In genomic region chr20:48583801-48584200, GRCh38 we compare ENCODE assay signal across 29 cellular contexts.
"Had no signal": no experiment of that assay in that cellular context is flagged by ENCODE, and none has a peak within 500 bp of the region (broad histone marks: within the 10 kb centered on the region; RNA-seq: fewer than 3 reads in every experiment).

No MANE protein-coding gene starts in this region.

- H3K4me3 ChIP-seq: coronary artery, esophagus muscularis mucosa, gastroesophageal sphincter, heart right ventricle, left ventricle myocardium inferior, lung, prostate gland, right atrium auricular region, skin epidermis, suprapubic skin, thyroid gland had no signal

- ATAC-seq: foreskin keratinocyte; gastroesophageal sphincter; heart right ventricle; left colon; natural killer cell; stimulated activated naive CD8-positive, alpha-beta T cell treated with anti-CD3 and anti-CD28 coated beads, Interleukin-15, amount 100 ng/mL, for 72 hours had no signal

- H3K9ac ChIP-seq: parathyroid adenoma had no signal

- H3K9me3 Mint-ChIP-seq: natural killer cell; neural crest cell; stimulated activated naive CD8-positive, alpha-beta T cell treated with anti-CD3 and anti-CD28 coated beads, Interleukin-15, amount 100 ng/mL, for 72 hours; type B pancreatic cell had no signal

- H3K36me3 Mint-ChIP-seq: memory B cell, natural killer cell, type B pancreatic cell had no signal

- DNase-seq: dermis blood vessel endothelial cell; effector memory CD4-positive, alpha-beta T cell; foreskin keratinocyte; heart right ventricle; hippocampal formation; islet precursor cell; kidney glomerular epithelial cell; left colon; left ventricle myocardium inferior; natural killer cell; stimulated activated CD4-positive, alpha-beta T cell treated with anti-CD3 and anti-CD28 coated beads, Interleukin-15, amount 100 ng/mL, for 24 hours; stimulated activated CD4-positive, alpha-beta T cell treated with anti-CD3 and anti-CD28 coated beads, Interleukin-2, amount 100 ng/mL, for 48 hours; stimulated activated naive CD4-positive, alpha-beta T cell; stimulated activated naive CD8-positive, alpha-beta T cell treated with anti-CD3 and anti-CD28 coated beads, Interleukin-15, amount 100 ng/mL, for 72 hours; thyroid gland had no signal

- H3K27ac Mint-ChIP-seq: memory B cell; natural killer cell; stimulated activated naive CD8-positive, alpha-beta T cell treated with anti-CD3 and anti-CD28 coated beads, Interleukin-15, amount 100 ng/mL, for 72 hours; type B pancreatic cell had no signal

- H3K9me3 ChIP-seq: esophagus muscularis mucosa, gastroesophageal sphincter, heart right ventricle, left ventricle myocardium inferior, prostate gland, right atrium auricular region, suprapubic skin, thyroid gland had no signal

- H3K36me3 ChIP-seq: esophagus muscularis mucosa, gastroesophageal sphincter, heart right ventricle, left ventricle myocardium inferior, prostate gland, right atrium auricular region, suprapubic skin, thyroid gland had no signal

- H3K4me3 Mint-ChIP-seq: memory B cell; natural killer cell; neural crest cell; stimulated activated naive CD8-positive, alpha-beta T cell treated with anti-CD3 and anti-CD28 coated beads, Interleukin-15, amount 100 ng/mL, for 72 hours; type B pancreatic cell had no signal

- H2AFZ ChIP-seq: parathyroid adenoma had no signal

- H3K27me3 ChIP-seq: foreskin keratinocyte, right atrium auricular region, thyroid gland had no signal

- H3K4me1 ChIP-seq: esophagus muscularis mucosa, foreskin keratinocyte, gastroesophageal sphincter, parathyroid adenoma, prostate gland, suprapubic skin, thyroid gland had no signal

- H3K27ac ChIP-seq: coronary artery, esophagus muscularis mucosa, foreskin keratinocyte, gastroesophageal sphincter, heart right ventricle, left ventricle myocardium inferior, parathyroid adenoma, prostate gland, right atrium auricular region, skin epidermis, suprapubic skin, thyroid gland had no signal

- FAIRE-seq: endothelial cell of umbilical vein, urothelium cell line had no signal

- H3K4me1 Mint-ChIP-seq: memory B cell; stimulated activated naive CD8-positive, alpha-beta T cell treated with anti-CD3 and anti-CD28 coated beads, Interleukin-15, amount 100 ng/mL, for 72 hours had no signal
